ENCODE assay signal across 8 cellular contexts in the genomic region with DNA sequence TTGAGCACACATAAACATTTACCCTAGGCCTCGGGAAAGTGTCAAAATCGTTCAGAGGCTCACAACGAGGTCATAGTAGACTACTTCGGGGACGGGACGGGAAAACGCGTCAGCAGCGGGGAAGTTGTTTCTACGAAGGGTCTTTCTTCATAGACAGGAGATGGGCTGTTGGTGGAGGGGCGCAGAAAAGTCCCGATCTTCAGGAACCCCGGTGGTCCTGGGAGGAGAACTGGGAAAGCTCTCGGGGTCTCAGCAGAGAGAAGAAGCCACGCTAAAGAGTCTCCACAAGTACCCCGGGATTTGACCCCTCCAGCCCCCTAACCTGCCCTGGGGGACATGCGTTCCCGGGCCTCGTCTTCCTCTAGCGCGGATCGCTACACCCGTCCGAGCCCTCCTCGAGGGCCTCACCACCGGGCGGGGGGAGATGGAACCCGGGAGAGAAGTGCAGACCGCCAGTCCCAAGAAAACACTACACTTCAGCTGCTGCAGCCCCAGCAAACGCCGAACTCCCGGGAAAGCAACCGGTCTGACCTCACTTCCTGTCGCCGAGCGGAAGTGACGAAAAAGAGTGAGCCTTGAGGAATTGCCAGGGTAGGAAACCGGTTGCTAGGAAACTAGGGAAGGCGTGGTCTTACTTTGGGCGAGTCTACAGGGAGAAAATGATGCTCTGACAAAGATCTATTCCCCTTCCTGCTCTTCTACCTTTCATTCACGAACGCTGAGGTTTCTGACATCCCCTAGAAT. TPM values are rescaled to one million over a fixed set of nuclear protein-coding genes. Genes with fewer than 3 reads are reported as not detected.
A peak's percentile ranks its signal among the peaks of the same experiment; 100 is the strongest.
DNase-seq lines count a peak whose midpoint lies in the region; ATAC-seq lines count a peak whose summit lies in the region.

A gene (minus strand): TSS at position 534 of the 744 bp plus-strand sequence. CDS start 1,611 bp downstream, outside the sequence.

- H4K8ac ChIP-seq in mesenchymal stem cell (ENCODE audit: low read length), result peak within 1 kb of the TSS; percentile 97

- no peak within 1 kb of the TSS for H2AK5ac ChIP-seq in mesenchymal stem cell (ENCODE audit: low read length, severe bottlenecking)

- H3K9me3 ChIP-seq in NT2/D1 (ENCODE audit: insufficient read depth, low read length) (no peaks in the 10 kb centered on the region), endocrine pancreas (ENCODE audit: control insufficient read depth, low read length) (no peaks in the 10 kb centered on the region), mesenchymal stem cell (ENCODE audit: control insufficient read depth, low read length) (no peaks in the 10 kb centered on the region)

- peaks cover 51% of the 10 kb centered on the region for H3K4me1 Mint-ChIP-seq in activated CD8-positive, alpha-beta memory T cell treated with anti-CD3 and anti-CD28 coated beads, Interleukin-2, amount 10 ng/mL, durations not matched to agents 7 days and 5 days

- H3K9ac ChIP-seq in NT2/D1 (ENCODE audit: insufficient read length, low read depth), result peak within 1 kb of the TSS; percentile 97
- H3K9ac ChIP-seq in endocrine pancreas (ENCODE audit: control insufficient read depth, insufficient read depth, low read length), result peak within 1 kb of the TSS; percentile 98
- H3K9ac ChIP-seq in mesenchymal stem cell (ENCODE audit: low read length), result peak within 1 kb of the TSS; percentile 99

- DNase-seq in COR-L47 (lab: John Stamatoyannopoulos, UW) (peak; percentile 99), HUDEP-2 (lab: John Stamatoyannopoulos, UW; ENCODE audit: unreplicated experiment in 76 of 76) (peak in 75 of 76 experiments; percentile 34 to 98 (median 91)), NT2/D1 (ENCODE audit: low read depth, low spot score) (peak; percentile 96), mesenchymal stem cell (peak; percentile 99)
- peak; percentile 98 for DNase-seq in activated CD8-positive, alpha-beta memory T cell treated with anti-CD3 and anti-CD28 coated beads, Interleukin-2, amount 10 ng/mL, durations not matched to agents 7 days and 5 days
- peak; percentile 84 for DNase-seq in stimulated activated CD8-positive, alpha-beta memory T cell treated with anti-CD3 and anti-CD28 coated beads, Interleukin-12 subunit alpha, Interleukin-12 subunit beta, amount 100 ng/mL, for 4 hours (ENCODE audit: low read depth)

- H2BK12ac ChIP-seq in mesenchymal stem cell (ENCODE audit: low read length in 2 of 2), result no peak within 1 kb of the TSS

- peak within 1 kb of the TSS; percentile 34 to 51 for H3K4ac ChIP-seq in mesenchymal stem cell (ENCODE audit: low read depth in 1 of 2, low read length in 2 of 2)

- peak within 1 kb of the TSS; percentile 61 for H3K27ac ChIP-seq in mesenchymal stem cell (ENCODE audit: low read length, poor library complexity, severe bottlenecking)

- peak; percentile 91 for ATAC-seq in GM21381 (IDR thresholded peaks at IDR 0.05; ENCODE audit: unreplicated experiment)
- ATAC-seq in activated CD8-positive, alpha-beta memory T cell treated with anti-CD3 and anti-CD28 coated beads, Interleukin-2, amount 10 ng/mL, durations not matched to agents 7 days and 5 days, result peak; percentile 77

- CTCF ChIA-PET in activated CD8-positive, alpha-beta memory T cell treated with anti-CD3 and anti-CD28 coated beads, Interleukin-2, amount 10 ng/mL, durations not matched to agents 7 days and 5 days (lab: Charles Lee), result interaction anchor here (0.8 to 3.8 kb wide), 5 partner anchors 13 to 148 kb away, joined by 3 to 22 read pairs (median 5); a partner anchor contains a TSS

- H3K27me3 ChIP-seq in NT2/D1 (ENCODE audit: insufficient read depth, insufficient read length), result no peaks in the 10 kb centered on the region
- H3K27me3 ChIP-seq in endocrine pancreas (ENCODE audit: control insufficient read depth, insufficient read depth, low read length), result no peaks in the 10 kb centered on the region
- no peaks in the 10 kb centered on the region for H3K27me3 ChIP-seq in mesenchymal stem cell (ENCODE audit: control insufficient read depth in 1 of 2, insufficient read depth in 1 of 2, low read length in 2 of 2)

- H3K4me3 ChIP-seq in NT2/D1 (ENCODE audit: insufficient read length, low read depth), result peak within 1 kb of the TSS; percentile 92
- H3K4me3 ChIP-seq in endocrine pancreas (ENCODE audit: control insufficient read depth, insufficient read depth, low read length), result peak within 1 kb of the TSS; percentile 95
- H3K4me3 ChIP-seq in mesenchymal stem cell (ENCODE audit: insufficient read depth in 1 of 2, low read depth in 1 of 2, low read length in 2 of 2), result peak within 1 kb of the TSS; percentile 91 to 99

- H3K9me3 Mint-ChIP-seq in activated CD8-positive, alpha-beta memory T cell treated with anti-CD3 and anti-CD28 coated beads, Interleukin-2, amount 10 ng/mL, durations not matched to agents 7 days and 5 days (ENCODE audit: low read depth), result no peaks in the 10 kb centered on the region

- H2BK120ac ChIP-seq in mesenchymal stem cell (ENCODE audit: low read depth, low read length), result peak within 1 kb of the TSS; percentile 92

- H3K4me1 ChIP-seq in NT2/D1 (ENCODE audit: insufficient read depth, insufficient read length), result no peaks in the 10 kb centered on the region
- H3K4me1 ChIP-seq in endocrine pancreas (ENCODE audit: control insufficient read depth, insufficient read depth, low read length), result peaks cover 36% of the 10 kb centered on the region
- H3K4me1 ChIP-seq in mesenchymal stem cell (ENCODE audit: control insufficient read depth, insufficient read depth, low read depth, low read length), result peaks cover 7% of the 10 kb centered on the region

- H3K27ac Mint-ChIP-seq in activated CD8-positive, alpha-beta memory T cell treated with anti-CD3 and anti-CD28 coated beads, Interleukin-2, amount 10 ng/mL, durations not matched to agents 7 days and 5 days, result peak within 1 kb of the TSS; percentile 94

- H3K14ac ChIP-seq in mesenchymal stem cell (ENCODE audit: low read length in 2 of 2), result no peak within 1 kb of the TSS

- H3K4me3 Mint-ChIP-seq in activated CD8-positive, alpha-beta memory T cell treated with anti-CD3 and anti-CD28 coated beads, Interleukin-2, amount 10 ng/mL, durations not matched to agents 7 days and 5 days, result peak within 1 kb of the TSS; percentile 79

- no peaks in the 10 kb centered on the region for H3K27me3 Mint-ChIP-seq in activated CD8-positive, alpha-beta memory T cell treated with anti-CD3 and anti-CD28 coated beads, Interleukin-2, amount 10 ng/mL, durations not matched to agents 7 days and 5 days

- H3K4me2 ChIP-seq in mesenchymal stem cell (ENCODE audit: low read length, poor library complexity, severe bottlenecking), result peak within 1 kb of the TSS; percentile 99

- H3K36me3 Mint-ChIP-seq in activated CD8-positive, alpha-beta memory T cell treated with anti-CD3 and anti-CD28 coated beads, Interleukin-2, amount 10 ng/mL, durations not matched to agents 7 days and 5 days, result peaks cover 27% of the 10 kb centered on the region

- H3K36me3 ChIP-seq in NT2/D1 (ENCODE audit: insufficient read depth, insufficient read length, low read length), result peaks cover 36% of the 10 kb centered on the region
- no peaks in the 10 kb centered on the region for H3K36me3 ChIP-seq in endocrine pancreas (ENCODE audit: control insufficient read depth, insufficient read depth, low read length)
- peaks cover 0 to 32% of the 10 kb centered on the region in 2 experiments for H3K36me3 ChIP-seq in mesenchymal stem cell (ENCODE audit: control insufficient read depth in 1 of 2, insufficient read depth in 2 of 2, low read depth in 1 of 2, low read length in 2 of 2)

- peak within 1 kb of the TSS; percentile 58 to 92 for H3K18ac ChIP-seq in mesenchymal stem cell (ENCODE audit: low read depth in 1 of 2, low read length in 2 of 2)

- peak within 1 kb of the TSS; percentile 35 for H2BK5ac ChIP-seq in mesenchymal stem cell (ENCODE audit: low read depth, low read length, poor library complexity, severe bottlenecking)

- H3K79me1 ChIP-seq in mesenchymal stem cell (replicated peaks; ENCODE audit: low read length, poor library complexity, severe bottlenecking), result peaks cover 24% of the 10 kb centered on the region

- H4K91ac ChIP-seq in mesenchymal stem cell (ENCODE audit: low read length), result peak within 1 kb of the TSS; percentile 80

- under 1% methylated on average over 28 of the region's 42 CpGs for WGBS in mesenchymal stem cell

- H2AFZ ChIP-seq in mesenchymal stem cell (ENCODE audit: low read depth, low read length), result peak within 1 kb of the TSS; percentile 30

- no peak within 1 kb of the TSS for H2BK15ac ChIP-seq in mesenchymal stem cell (ENCODE audit: low read depth, poor library complexity, severe bottlenecking)

- no peak within 1 kb of the TSS for H3K23ac ChIP-seq in mesenchymal stem cell (ENCODE audit: low read length in 2 of 2)

RNA-seq across cellular contexts. Expression of the gene that starts here (rescaled TPM):
- total RNA-seq in activated CD8-positive, alpha-beta memory T cell treated with anti-CD3 and anti-CD28 coated beads, Interleukin-2, amount 10 ng/mL, durations not matched to agents 7 days and 5 days, result 10 to 100 TPM; 23.3 to 30.6 TPM
- polyA plus RNA-seq in mesenchymal stem cell (2013, experiment 1 of 2), result 7.1 TPM
- 7.2 TPM for polyA plus RNA-seq in mesenchymal stem cell (2013, experiment 2 of 2)

Comparison
In these comparisons a context has a peak if more than half of its experiments do, and no peak if none do; other contexts are left out.
1. Peak in every context shown above with its lines: DNase-seq, ATAC-seq, H3K4me3 ChIP-seq and H3K27ac ChIP-seq.